Comparison of ENCODE assay signal across 8 cellular contexts in the genomic region with DNA sequence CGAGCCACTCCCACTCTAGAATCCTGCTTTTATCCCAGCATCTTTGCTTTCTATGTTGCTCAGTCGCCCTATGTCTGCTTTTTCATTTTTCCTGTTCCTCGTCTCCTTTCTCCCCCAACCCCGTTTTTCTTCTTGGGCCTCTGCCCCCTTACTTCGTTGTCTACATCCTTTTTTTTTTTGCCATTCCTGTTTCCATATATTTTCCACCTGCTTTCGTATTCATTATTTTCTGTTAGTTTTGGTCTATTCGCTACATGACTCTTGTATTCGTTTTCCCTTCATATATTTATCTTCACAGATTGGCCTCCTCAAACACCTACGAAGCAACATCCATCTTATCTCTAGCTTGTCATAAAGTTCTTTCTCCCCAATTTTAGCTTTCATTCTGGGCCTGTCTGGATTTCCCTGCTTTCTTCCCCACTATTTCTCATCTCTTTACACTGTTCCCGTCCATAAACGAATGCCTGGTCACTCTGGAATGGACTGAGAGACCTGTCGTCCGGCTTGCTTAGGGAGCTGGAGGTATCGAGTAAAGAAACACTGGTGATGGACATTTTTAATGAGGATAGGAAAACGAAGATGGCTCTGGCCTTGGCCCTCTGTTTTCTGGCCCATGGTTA. TPM values are rescaled to one million over a fixed set of nuclear protein-coding genes. Genes with fewer than 3 reads are reported as not detected.
DNase-seq lines count a peak whose midpoint lies in the region; ATAC-seq, FAIRE-seq and TF ChIP-seq lines count a peak whose summit lies in the region.

No MANE protein-coding gene starts in this region.

- peak overlapping the region; percentile 76 for H3K4me3 Mint-ChIP-seq in MCF 10A (ENCODE audit: unreplicated experiment)

- H3K36me3 ChIP-seq in heart right ventricle, result peaks cover 0 to 42% (median 29%) of the 10 kb centered on the region in 9 donors
- peaks cover 36 to 38% of the 10 kb centered on the region in 2 experiments for H3K36me3 ChIP-seq in mesenchymal stem cell (ENCODE audit: control insufficient read depth in 1 of 2, insufficient read depth in 2 of 2, low read depth in 1 of 2, low read length in 2 of 2)
- H3K36me3 ChIP-seq in urinary bladder (ENCODE audit: insufficient read depth), result peaks cover 11% of the 10 kb centered on the region

- WGBS in heart right ventricle, 2 donors, result 6 to 8% methylated on average over 15 of the region's 15 CpGs
- 2% methylated on average over 15 of the region's 15 CpGs for WGBS in mesenchymal stem cell
- WGBS in urinary bladder, result 4% methylated on average over 15 of the region's 15 CpGs

- TSS peak; percentile 60 for BruUV-seq in MCF 10A (replicated peaks; lab: Mats Ljungman, UMichigan)

- peak overlapping the region; percentile 95 for H3K9ac ChIP-seq in mesenchymal stem cell (ENCODE audit: low read length)

- H3K4me1 ChIP-seq in heart right ventricle, result peaks cover 0 to 24% (median 21%) of the 10 kb centered on the region in 9 donors
- peaks cover 10% of the 10 kb centered on the region for H3K4me1 ChIP-seq in mesenchymal stem cell (ENCODE audit: control insufficient read depth, insufficient read depth, low read depth, low read length)
- no peaks in the 10 kb centered on the region for H3K4me1 ChIP-seq in urinary bladder (ENCODE audit: insufficient read depth)

- H3K4me3 ChIP-seq in heart right ventricle, result peak overlapping the region; percentile 68 to 99 (median 80)
- peak overlapping the region; percentile 92 to 93 for H3K4me3 ChIP-seq in mesenchymal stem cell (ENCODE audit: insufficient read depth in 1 of 2, low read depth in 1 of 2, low read length in 2 of 2)
- peak overlapping the region; percentile 55 for H3K4me3 ChIP-seq in urinary bladder (ENCODE audit: low read depth, low read length)

- H3K9me3 ChIP-seq in heart right ventricle, result no peaks in the 10 kb centered on the region
- no peaks in the 10 kb centered on the region for H3K9me3 ChIP-seq in mesenchymal stem cell (ENCODE audit: control insufficient read depth, low read length)

- H2BK5ac ChIP-seq in mesenchymal stem cell (ENCODE audit: low read depth, low read length, poor library complexity, severe bottlenecking), result peak overlapping the region; percentile 88

- H3K9me3 Mint-ChIP-seq in MCF 10A (ENCODE audit: unreplicated experiment), result no peaks in the 10 kb centered on the region

- TF ChIP-seq POLR2A in GM18505 (IDR thresholded peaks at IDR 0.05; ENCODE audit: borderline replicate concordance, extremely low read depth, insufficient read depth, insufficient read length), result no peak

- POLR2A ChIA-PET in MCF 10A (lab: Yijun Ruan, JAX), result interaction anchor here (0.6 to 8.0 kb wide), 22 partner anchors 11 to 1789 kb away, joined by 3 to 117 read pairs (median 4); a partner anchor contains a TSS

- H2AK5ac ChIP-seq in mesenchymal stem cell (ENCODE audit: low read length, severe bottlenecking), result peak overlapping the region; percentile 98

- H3K14ac ChIP-seq in mesenchymal stem cell (ENCODE audit: low read length in 2 of 2), result peak overlapping the region; percentile 86 to 97

- H3K4me2 ChIP-seq in mesenchymal stem cell (ENCODE audit: low read length, poor library complexity, severe bottlenecking), result peak overlapping the region; percentile 48

- H2AFZ ChIP-seq in mesenchymal stem cell (ENCODE audit: low read depth, low read length), result no peak overlapping the region

- ATAC-seq in heart right ventricle (no peak), left ventricle myocardium superior (no peak), GM18505 (IDR thresholded peaks at IDR 0.05; ENCODE audit: unreplicated experiment) (no peak)

- peak overlapping the region in 1 of 2 experiments; percentile 66 for H2BK12ac ChIP-seq in mesenchymal stem cell (ENCODE audit: low read length in 2 of 2)

- peak overlapping the region; percentile 79 to 93 for H3K23ac ChIP-seq in mesenchymal stem cell (ENCODE audit: low read length in 2 of 2)

- no peak for DNase-seq in heart right ventricle
- no peak for DNase-seq in left ventricle myocardium superior
- DNase-seq in MCF 10A (ENCODE audit: unreplicated experiment), result no peak
- DNase-seq in mesenchymal stem cell, result peak; percentile 24
- DNase-seq in activated CD8-positive, alpha-beta memory T cell treated with anti-CD3 and anti-CD28 coated beads, Interleukin-2, amount 50 U/mL, for 48 hours, result no peak
- no peak for DNase-seq in HTR-8/SVneo (ENCODE audit: insufficient read length, low spot score)

- H3K27me3 Mint-ChIP-seq in MCF 10A (ENCODE audit: insufficient read depth, unreplicated experiment), result no peaks in the 10 kb centered on the region

- H3K27me3 ChIP-seq in heart right ventricle, result no peaks in the 10 kb centered on the region
- peaks cover 0 to 1% of the 10 kb centered on the region in 2 experiments for H3K27me3 ChIP-seq in mesenchymal stem cell (ENCODE audit: control insufficient read depth in 1 of 2, insufficient read depth in 1 of 2, low read length in 2 of 2)

- TF ChIP-seq CTCF in heart right ventricle (IDR thresholded peaks at IDR 0.05) (no peak), MCF 10A (IDR thresholded peaks at IDR 0.05; ENCODE audit: unreplicated experiment) (no peak)

- peak overlapping the region; percentile 98 for H2BK120ac ChIP-seq in mesenchymal stem cell (ENCODE audit: low read depth, low read length)

- peak overlapping the region; percentile 99 for H3K18ac ChIP-seq in mesenchymal stem cell (ENCODE audit: low read depth in 1 of 2, low read length in 2 of 2)

- peaks cover 51% of the 10 kb centered on the region for H3K36me3 Mint-ChIP-seq in MCF 10A (ENCODE audit: insufficient read depth, unreplicated experiment)

- peaks cover 7% of the 10 kb centered on the region for H3K79me1 ChIP-seq in mesenchymal stem cell (replicated peaks; ENCODE audit: low read length, poor library complexity, severe bottlenecking)

- H2BK15ac ChIP-seq in mesenchymal stem cell (ENCODE audit: low read depth, poor library complexity, severe bottlenecking), result peak overlapping the region; percentile 97

- H3K27ac Mint-ChIP-seq in MCF 10A (ENCODE audit: low read depth, unreplicated experiment), result peak overlapping the region; percentile 89

- H4K91ac ChIP-seq in mesenchymal stem cell (ENCODE audit: low read length), result peak overlapping the region; percentile 98

- CTCF ChIA-PET in MCF 10A (lab: Yijun Ruan, JAX), result interaction anchor here (0.5 to 1.6 kb wide), 2 partner anchors 24 to 144 kb away, joined by 3 to 5 read pairs; no protein-coding TSS in a partner anchor

- peak overlapping the region; percentile 99 for H3K4ac ChIP-seq in mesenchymal stem cell (ENCODE audit: low read depth in 1 of 2, low read length in 2 of 2)

- H3K27ac ChIP-seq in heart right ventricle (peak overlapping the region; percentile 83 to 99 (median 96)), mesenchymal stem cell (ENCODE audit: low read length, poor library complexity, severe bottlenecking) (peak overlapping the region; percentile 97), urinary bladder (ENCODE audit: low read depth) (peak overlapping the region; percentile 98)

- H4K8ac ChIP-seq in mesenchymal stem cell (ENCODE audit: low read length), result peak overlapping the region; percentile 75

- H3K4me1 Mint-ChIP-seq in MCF 10A (ENCODE audit: insufficient read depth, unreplicated experiment), result peaks cover 17% of the 10 kb centered on the region

- no peak for FAIRE-seq in HTR-8/SVneo (lab: Jason Lieb, UNC)

- intact Hi-C loops in heart right ventricle (cut with DNase I), result loop anchor here in 2 of 10 donors (2.0 to 5.0 kb wide), 2 partner anchors 31 to 276 kb away; a partner anchor contains a TSS
- intact Hi-C loops in left ventricle myocardium superior (cut with micrococcal nuclease), result no loop called here
- intact Hi-C loops in MCF 10A (cut with micrococcal nuclease), result loop anchor here (5.0 kb wide), 1 partner anchor 41 kb away; a partner anchor contains a TSS

RNA-seq across cellular contexts. Expression of a gene that starts 0.9 kb away (rescaled TPM):
- total RNA-seq in heart right ventricle (100 to 1,000 TPM in 4 of 10 donors, 10 to 100 TPM in 6; 83.9 to 105 (median 98.9) TPM), left ventricle myocardium superior (76.9 TPM), MCF 10A (2022) (247 and 266 TPM in 2 replicates), urinary bladder (53.7 TPM)
- polyA plus RNA-seq in heart right ventricle (100 to 1,000 TPM in 1 of 2 donors, 10 to 100 TPM in 1; 93.4 to 179 TPM), urinary bladder (115 TPM)
- polyA plus RNA-seq in mesenchymal stem cell (2013, experiment 1 of 2), result 85.3 TPM
- polyA plus RNA-seq in mesenchymal stem cell (2013, experiment 2 of 2), result 79.7 TPM

RNA-seq across cellular contexts. Expression of a gene that starts 6.4 kb away (rescaled TPM):
- total RNA-seq in heart right ventricle, result 10 to 100 TPM in 3 of 10 donors, 1 to 10 TPM in 7; 2.8 to 62.1 (median 6.2) TPM
- 10 to 100 TPM; 18.2 to 20.2 TPM for polyA plus RNA-seq in heart right ventricle
- 15.5 TPM for total RNA-seq in left ventricle myocardium superior
- total RNA-seq in MCF 10A (2022), result not detected in 2 replicates
- polyA plus RNA-seq in mesenchymal stem cell (2013, experiment 1 of 2), result not detected
- not detected for polyA plus RNA-seq in mesenchymal stem cell (2013, experiment 2 of 2)
- total RNA-seq in urinary bladder, result 42.6 TPM
- 41.7 TPM for polyA plus RNA-seq in urinary bladder

RNA-seq across cellular contexts. Expression of a gene that starts 28.6 kb away (rescaled TPM):
- 1 to 10 TPM in 1 of 10 donors, under 1 TPM in 2, not detected in 7; 0.31 to 1.0 (median 0.33) TPM for total RNA-seq in heart right ventricle
- not detected for polyA plus RNA-seq in heart right ventricle
- not detected for total RNA-seq in left ventricle myocardium superior
- total RNA-seq in MCF 10A (2022), result not detected in 2 replicates
- polyA plus RNA-seq in mesenchymal stem cell (2013, experiment 1 of 2), result not detected
- not detected for polyA plus RNA-seq in mesenchymal stem cell (2013, experiment 2 of 2)
- not detected for total RNA-seq in urinary bladder
- 0.20 TPM for polyA plus RNA-seq in urinary bladder

RNA-seq across cellular contexts. Expression of a gene that starts 31.0 kb away (rescaled TPM):
- 100 to 1,000 TPM; 262 to 347 (median 300) TPM for total RNA-seq in heart right ventricle
- polyA plus RNA-seq in heart right ventricle, result 100 to 1,000 TPM; 311 to 522 TPM
- total RNA-seq in left ventricle myocardium superior, result 283 TPM
- total RNA-seq in MCF 10A (2022), result 290 and 291 TPM in 2 replicates
- 152 TPM for polyA plus RNA-seq in mesenchymal stem cell (2013, experiment 1 of 2)
- 150 TPM for polyA plus RNA-seq in mesenchymal stem cell (2013, experiment 2 of 2)
- 73.8 TPM for total RNA-seq in urinary bladder
- polyA plus RNA-seq in urinary bladder, result 193 TPM

RNA-seq across cellular contexts. Expression of a gene that starts 34.3 kb away (rescaled TPM):
- total RNA-seq in heart right ventricle (1 to 10 TPM; 1.8 to 3.9 (median 2.5) TPM), left ventricle myocardium superior (2.4 TPM), MCF 10A (2022) (5.0 and 5.2 TPM in 2 replicates), urinary bladder (0.69 TPM)
- polyA plus RNA-seq in heart right ventricle (1 to 10 TPM; 3.2 to 7.4 TPM), urinary bladder (3.6 TPM)
- polyA plus RNA-seq in mesenchymal stem cell (2013, experiment 1 of 2), result 2.3 TPM
- 2.2 TPM for polyA plus RNA-seq in mesenchymal stem cell (2013, experiment 2 of 2)
